In genomic region chr21:44696572-44696971, GRCh38 we compare ENCODE assay signal across 22 cellular contexts. TPM values are rescaled to one million over a fixed set of nuclear protein-coding genes. Genes with fewer than 3 reads are reported as not detected.
"Had no signal": no experiment of that assay in that cellular context is flagged by ENCODE, and none has a peak within 500 bp of the region (broad histone marks: within the 10 kb centered on the region; RNA-seq: fewer than 3 reads in every experiment).

No MANE protein-coding gene starts in this region.

- H3K36me3 ChIP-seq: ascending aorta, breast epithelium, esophagus squamous epithelium, lower lobe of right lung, transverse colon had no signal

- H3K4me3 ChIP-seq: ascending aorta, breast epithelium, esophagus squamous epithelium, lower lobe of right lung, transverse colon had no signal

- ATAC-seq: activated T-cell treated with anti-CD3 and anti-CD28 coated beads, Interleukin-2, amount 50 U/mL, for 4 hours; left cardiac atrium; lower lobe of right lung had no signal

- FAIRE-seq: TTC549 had no signal

- H3K27me3 ChIP-seq: ascending aorta had no signal

- DNase-seq: activated B cell treated with CpG ODN at 0.5 μM for 24 hours; activated CD4-positive, alpha-beta T cell treated with anti-CD3 and anti-CD28 coated beads for 4 hours; activated CD8-positive, alpha-beta memory T cell treated with anti-CD3 and anti-CD28 coated beads, Interleukin-2, amount 50 U/mL, for 4 hours; activated gamma-delta T cell; activated T-cell treated with anti-CD3 and anti-CD28 coated beads, Interleukin-2, amount 50 U/mL, for 4 hours; cerebellar nuclear complex; cortex of kidney; effector CD4-positive, alpha-beta T cell; esophagus squamous epithelium; left cardiac atrium; lower lobe of right lung; stimulated activated naive CD4-positive, alpha-beta T cell treated with Interleukin-2 at 50 U/mL for 16 hours; substantia nigra; transverse colon had no signal

- H3K27ac ChIP-seq: ascending aorta, breast epithelium, esophagus squamous epithelium, lower lobe of right lung, transverse colon had no signal

- H3K4me1 ChIP-seq: ascending aorta, breast epithelium, esophagus squamous epithelium, lower lobe of right lung, transverse colon had no signal

RNA-seq across cellular contexts. Expression of gene KRTAP10-12, which starts 0.4 kb away (rescaled TPM):
- total RNA-seq: activated B cell treated with CpG ODN at 0.5 μM for 24 hours; activated T-cell treated with anti-CD3 and anti-CD28 coated beads, Interleukin-2, amount 50 U/mL, for 4 hours; ascending aorta; breast epithelium; esophagus squamous epithelium; left cardiac atrium; lower lobe of right lung; mesothelial cell of epicardium; progenitor cell of endocrine pancreas; skeletal muscle tissue; T-helper 2 cell treated with Interferon-gamma antibody and Interleukin-4, amounts not matched to agents 100 ng/mL and 5 ng/mL, for 36 hours; transverse colon had no signal
- polyA plus RNA-seq: adipose tissue had no signal

RNA-seq across cellular contexts. Expression of gene KRTAP12-1, which starts 14.6 kb away (rescaled TPM):
- total RNA-seq: activated B cell treated with CpG ODN at 0.5 μM for 24 hours; activated T-cell treated with anti-CD3 and anti-CD28 coated beads, Interleukin-2, amount 50 U/mL, for 4 hours; ascending aorta; breast epithelium; esophagus squamous epithelium; left cardiac atrium; lower lobe of right lung; mesothelial cell of epicardium; progenitor cell of endocrine pancreas; skeletal muscle tissue; T-helper 2 cell treated with Interferon-gamma antibody and Interleukin-4, amounts not matched to agents 100 ng/mL and 5 ng/mL, for 36 hours; transverse colon had no signal
- polyA plus RNA-seq: adipose tissue had no signal

RNA-seq across cellular contexts. Expression of gene TSPEAR, which starts 14.8 kb away (rescaled TPM):
- total RNA-seq: activated B cell treated with CpG ODN at 0.5 μM for 24 hours; activated T-cell treated with anti-CD3 and anti-CD28 coated beads, Interleukin-2, amount 50 U/mL, for 4 hours; ascending aorta; esophagus squamous epithelium; progenitor cell of endocrine pancreas; skeletal muscle tissue; T-helper 2 cell treated with Interferon-gamma antibody and Interleukin-4, amounts not matched to agents 100 ng/mL and 5 ng/mL, for 36 hours; transverse colon had no signal

RNA-seq across cellular contexts. Expression of gene KRTAP12-2, which starts 29.8 kb away (rescaled TPM):
- total RNA-seq: activated B cell treated with CpG ODN at 0.5 μM for 24 hours; activated T-cell treated with anti-CD3 and anti-CD28 coated beads, Interleukin-2, amount 50 U/mL, for 4 hours; ascending aorta; breast epithelium; esophagus squamous epithelium; left cardiac atrium; lower lobe of right lung; mesothelial cell of epicardium; progenitor cell of endocrine pancreas; skeletal muscle tissue; T-helper 2 cell treated with Interferon-gamma antibody and Interleukin-4, amounts not matched to agents 100 ng/mL and 5 ng/mL, for 36 hours; transverse colon had no signal

RNA-seq across cellular contexts. Expression of gene KRTAP12-3, which starts 38.8 kb away (rescaled TPM):
- total RNA-seq: activated B cell treated with CpG ODN at 0.5 μM for 24 hours; activated T-cell treated with anti-CD3 and anti-CD28 coated beads, Interleukin-2, amount 50 U/mL, for 4 hours; ascending aorta; breast epithelium; esophagus squamous epithelium; left cardiac atrium; lower lobe of right lung; mesothelial cell of epicardium; progenitor cell of endocrine pancreas; skeletal muscle tissue; T-helper 2 cell treated with Interferon-gamma antibody and Interleukin-4, amounts not matched to agents 100 ng/mL and 5 ng/mL, for 36 hours; transverse colon had no signal
- polyA plus RNA-seq: adipose tissue had no signal
